16 cellular contexts compared by ENCODE assay signal in the genomic region with DNA sequence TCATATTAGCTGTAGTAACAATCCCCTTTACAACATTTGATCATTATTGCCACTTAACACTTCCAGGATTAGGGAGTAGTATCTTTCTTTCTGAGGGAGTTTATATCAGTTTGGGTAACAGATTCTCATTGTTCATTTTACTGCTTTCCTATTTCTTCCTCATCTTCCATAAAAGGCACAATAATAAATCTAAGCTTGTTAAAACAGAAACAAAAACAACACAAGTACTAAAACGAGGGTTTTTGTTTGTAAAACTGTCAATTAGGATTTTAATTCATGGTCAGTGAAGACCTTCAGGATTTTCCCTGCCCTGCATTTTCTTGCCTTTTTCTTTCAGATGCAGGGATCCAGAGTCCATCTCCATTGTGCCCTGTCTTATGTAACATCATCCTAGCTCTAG. TPM values are rescaled to one million over a fixed set of nuclear protein-coding genes. Genes with fewer than 3 reads are reported as not detected.
DNase-seq lines count a peak whose midpoint lies in the region; ATAC-seq and TF ChIP-seq lines count a peak whose summit lies in the region.
"Had no signal": no experiment of that assay in that cellular context is flagged by ENCODE, and none has a peak within 500 bp of the region (broad histone marks: within the 10 kb centered on the region; RNA-seq: fewer than 3 reads in every experiment).

No MANE protein-coding gene starts in this region.

- no peak for TF ChIP-seq CTCF in CD8-positive, alpha-beta T cell (IDR thresholded peaks at IDR 0.05)
- TF ChIP-seq CTCF in HEK293 (tag by site-specific recombination; IDR thresholded peaks at IDR 0.05) (no peak), nephron progenitor cell (IDR thresholded peaks at IDR 0.05) (no peak)

- H3K4me3 Mint-ChIP-seq in CD8-positive, alpha-beta T cell, result no peak overlapping the region
- H3K4me3 Mint-ChIP-seq in effector memory CD8-positive, alpha-beta T cell, result no peak overlapping the region
- no peak overlapping the region for H3K4me3 Mint-ChIP-seq in nephron progenitor cell

- no peaks in the 10 kb centered on the region for H3K9me3 Mint-ChIP-seq in CD8-positive, alpha-beta T cell
- H3K9me3 Mint-ChIP-seq in effector memory CD8-positive, alpha-beta T cell, result no peaks in the 10 kb centered on the region
- H3K9me3 Mint-ChIP-seq in nephron progenitor cell, result no peaks in the 10 kb centered on the region

- no peak overlapping the region for H3K4me3 ChIP-seq in CD8-positive, alpha-beta T cell (ENCODE audit: low read depth, low read length)
- H3K4me3 ChIP-seq in HEK293 (ENCODE audit: low read depth, low read length), result no peak overlapping the region
- H3K4me3 ChIP-seq: SJSA1 had no signal

- CTCF ChIA-PET in CD8-positive, alpha-beta T cell (lab: Charles Lee), result no interaction called here
- CTCF ChIA-PET in HEK293 (lab: Yijun Ruan, JAX), result no interaction called here

- in situ Hi-C loops in KBM-7 (cut with MboI; ENCODE audit: low pct_unique_long_range_greater_than_20kb, low sequenced_read_pairs), result no loop called here

- POLR2A ChIA-PET in CD8-positive, alpha-beta T cell (lab: Charles Lee), result no interaction called here
- POLR2A ChIA-PET in HEK293 (lab: Yijun Ruan, JAX), result no interaction called here

- peak overlapping the region; percentile 49 for H3K27ac Mint-ChIP-seq in CD8-positive, alpha-beta T cell
- peak overlapping the region; percentile 12 to 87 for H3K27ac Mint-ChIP-seq in effector memory CD8-positive, alpha-beta T cell
- peak overlapping the region; percentile 31 for H3K27ac Mint-ChIP-seq in nephron progenitor cell

- no peak overlapping the region for H3K27ac ChIP-seq in CD8-positive, alpha-beta T cell (ENCODE audit: low read depth, low read length)
- H3K27ac ChIP-seq in HEK293 (ENCODE audit: extremely low read depth, low read depth, low read length), result no peak overlapping the region
- H3K27ac ChIP-seq: SJSA1 had no signal

- DNase-seq in CD8-positive, alpha-beta T cell, result no peak
- DNase-seq in effector memory CD8-positive, alpha-beta T cell, result no peak
- DNase-seq in nephron progenitor cell, result no peak
- no peak for DNase-seq in KBM-7
- no peak for DNase-seq in RKO (ENCODE audit: low spot score)
- DNase-seq: AML-193, Calu3, GF-D8, GOT3, NCI-H1105 treated with DMSO at 0.1 percent for 48 hours, NCI-H1694, NCI-H2081 treated with DMSO at 0.1 percent for 48 hours had no signal

- no peaks in the 10 kb centered on the region for H3K27me3 ChIP-seq in CD8-positive, alpha-beta T cell (ENCODE audit: insufficient read depth, low read length)
- H3K27me3 ChIP-seq: SJSA1 had no signal

- intact Hi-C loops in CD8-positive, alpha-beta T cell (cut with DNase I, micrococcal nuclease), result loop anchor here in 1 of 2 experiments (5.0 kb wide), 1 partner anchor 33 kb away; no protein-coding TSS in a partner anchor

- H3K27me3 Mint-ChIP-seq in CD8-positive, alpha-beta T cell (ENCODE audit: low read depth), result no peaks in the 10 kb centered on the region
- no peaks in the 10 kb centered on the region for H3K27me3 Mint-ChIP-seq in effector memory CD8-positive, alpha-beta T cell
- no peaks in the 10 kb centered on the region for H3K27me3 Mint-ChIP-seq in nephron progenitor cell (ENCODE audit: low read depth, poor library complexity)

- H3K36me3 Mint-ChIP-seq in CD8-positive, alpha-beta T cell, result peaks cover 57% of the 10 kb centered on the region
- peaks cover 57% of the 10 kb centered on the region for H3K36me3 Mint-ChIP-seq in effector memory CD8-positive, alpha-beta T cell (ENCODE audit: insufficient read depth)
- peaks cover 35% of the 10 kb centered on the region for H3K36me3 Mint-ChIP-seq in nephron progenitor cell (ENCODE audit: low read depth)

- ATAC-seq in CD8-positive, alpha-beta T cell, result no peak
- ATAC-seq in effector memory CD8-positive, alpha-beta T cell (replicated peaks), result no peak
- no peak for ATAC-seq in HG02981 (IDR thresholded peaks at IDR 0.05; ENCODE audit: unreplicated experiment)
- ATAC-seq: Panc1 had no signal

- H3K9me3 ChIP-seq in CD8-positive, alpha-beta T cell (ENCODE audit: low read length), result no peaks in the 10 kb centered on the region
- no peaks in the 10 kb centered on the region for H3K9me3 ChIP-seq in HEK293 (ENCODE audit: control insufficient read depth, insufficient read depth, low read depth, low read length)
- H3K9me3 ChIP-seq: SJSA1 had no signal

- no peaks in the 10 kb centered on the region for H3K36me3 ChIP-seq in CD8-positive, alpha-beta T cell (ENCODE audit: insufficient read depth, low read length)
- peaks cover 10 to 60% of the 10 kb centered on the region in 2 experiments for H3K36me3 ChIP-seq in HEK293 (ENCODE audit: control insufficient read depth in 2 of 2, insufficient read depth in 1 of 2, low read length in 2 of 2)

- no peaks in the 10 kb centered on the region for H3K4me1 ChIP-seq in CD8-positive, alpha-beta T cell (ENCODE audit: insufficient read depth, low read length)
- no peaks in the 10 kb centered on the region for H3K4me1 ChIP-seq in HEK293 (ENCODE audit: control insufficient read depth, insufficient read depth, low read length)
- H3K4me1 ChIP-seq: SJSA1 had no signal

- H3K4me1 Mint-ChIP-seq in CD8-positive, alpha-beta T cell (ENCODE audit: low read depth), result peaks cover 10% of the 10 kb centered on the region
- peaks cover 4 to 6% of the 10 kb centered on the region in 2 donors for H3K4me1 Mint-ChIP-seq in effector memory CD8-positive, alpha-beta T cell (ENCODE audit: low read depth in 2 of 2)
- H3K4me1 Mint-ChIP-seq in nephron progenitor cell, result peaks cover 8% of the 10 kb centered on the region

TF ChIP-seq in HEK293, 187 proteins besides CTCF, POLR2A, EP300 and RAD21 (continues in another document):
- 0 out of 2 replicates have a peak, but pooled peaks have one; percentile 10 for TF ChIP-seq ZSCAN30 (tag by site-specific recombination; IDR thresholded peaks at IDR 0.05)
- TF ChIP-seq, protein P1, sequence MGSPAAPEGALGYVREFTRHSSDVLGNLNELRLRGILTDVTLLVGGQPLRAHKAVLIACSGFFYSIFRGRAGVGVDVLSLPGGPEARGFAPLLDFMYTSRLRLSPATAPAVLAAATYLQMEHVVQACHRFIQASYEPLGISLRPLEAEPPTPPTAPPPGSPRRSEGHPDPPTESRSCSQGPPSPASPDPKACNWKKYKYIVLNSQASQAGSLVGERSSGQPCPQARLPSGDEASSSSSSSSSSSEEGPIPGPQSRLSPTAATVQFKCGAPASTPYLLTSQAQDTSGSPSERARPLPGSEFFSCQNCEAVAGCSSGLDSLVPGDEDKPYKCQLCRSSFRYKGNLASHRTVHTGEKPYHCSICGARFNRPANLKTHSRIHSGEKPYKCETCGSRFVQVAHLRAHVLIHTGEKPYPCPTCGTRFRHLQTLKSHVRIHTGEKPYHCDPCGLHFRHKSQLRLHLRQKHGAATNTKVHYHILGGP (tag by site-specific recombination; IDR thresholded peaks at IDR 0.05), result 0 out of 2 replicates have a peak, but pooled peaks have one; percentile 38
- no peak for TF ChIP-seq ZNF394 (tag by site-specific recombination; IDR thresholded peaks at IDR 0.05; ENCODE audit: borderline replicate concordance)
- TF ChIP-seq MZF1 (tag by site-specific recombination; IDR thresholded peaks at IDR 0.05; ENCODE audit: borderline replicate concordance), result 0 out of 2 replicates have a peak, but pooled peaks have one; percentile 35
- 0 out of 2 replicates have a peak, but pooled peaks have one; percentile 16 for TF ChIP-seq PRDM4 (tag by site-specific recombination; IDR thresholded peaks at IDR 0.05)
- peak; percentile 75 for TF ChIP-seq PRDM6 (tag by site-specific recombination; IDR thresholded peaks at IDR 0.05)

RNA-seq across cellular contexts. Expression of gene TMED5, which starts 29.5 kb away (rescaled TPM):
- total RNA-seq in CD8-positive, alpha-beta T cell, result 10 to 100 TPM; 38.3 to 38.8 TPM

RNA-seq across cellular contexts. Expression of gene CCDC18, which starts 29.8 kb away (rescaled TPM):
- 1 to 10 TPM; 6.9 to 8.0 TPM for total RNA-seq in CD8-positive, alpha-beta T cell
